In the genomic region with DNA sequence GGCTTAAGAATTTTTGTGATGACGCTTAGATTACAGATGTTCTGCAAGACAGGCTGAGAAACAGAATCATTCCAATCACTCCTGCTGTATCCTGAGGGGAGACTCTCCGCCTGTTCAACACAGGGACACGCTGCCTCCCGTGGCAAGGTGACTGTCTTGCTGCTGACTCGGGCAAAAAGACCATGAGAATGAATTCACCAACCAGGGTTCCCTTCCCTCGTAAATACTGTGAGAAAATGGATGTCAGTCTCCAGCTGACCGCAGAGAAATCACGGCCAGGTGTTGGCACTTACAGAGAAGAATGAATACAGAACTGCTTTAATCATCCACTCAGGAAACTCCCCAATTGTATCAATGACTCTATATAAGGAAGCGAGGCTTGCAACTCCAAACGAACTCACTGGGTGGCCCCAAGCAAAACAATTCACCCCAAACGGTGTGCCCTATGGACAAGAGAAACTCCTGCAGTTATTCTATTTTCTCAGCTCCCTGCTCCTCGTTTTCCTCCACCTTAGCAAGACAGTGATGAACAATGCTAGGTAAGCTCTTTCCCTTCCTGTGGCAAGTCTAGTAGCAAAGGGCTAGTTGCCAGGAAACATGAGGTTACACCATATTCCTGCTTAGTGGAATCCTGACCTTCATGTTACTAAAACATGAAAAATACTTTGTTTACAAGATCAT, we compare ENCODE assay signal across 9 cellular contexts. TPM values are rescaled to one million over a fixed set of nuclear protein-coding genes. Genes with fewer than 3 reads are reported as not detected.
DNase-seq lines count a peak whose midpoint lies in the region; ATAC-seq and TF ChIP-seq lines count a peak whose summit lies in the region.
"Had no signal": no experiment of that assay in that cellular context is flagged by ENCODE, and none has a peak within 500 bp of the region (broad histone marks: within the 10 kb centered on the region; RNA-seq: fewer than 3 reads in every experiment).

No MANE protein-coding gene starts in this region.

- H3K4me1 ChIP-seq in HUES64 (ENCODE audit: insufficient read depth, low read length) (peaks cover 75% of the 10 kb centered on the region), adrenal gland (replicated peaks in 1 of 2) (peaks cover 24 to 65% of the 10 kb centered on the region in 2 donors)

- 34% methylated on average over 12 of the region's 12 CpGs for WGBS in HUES64
- WGBS in adrenal gland, 4 donors: 66 to 71% (median 68%) methylated on average over 12 of the region's 12 CpGs

- ATAC-seq in GM18868 (IDR thresholded peaks at IDR 0.05; ENCODE audit: unreplicated experiment): peak; percentile 76
- ATAC-seq in left lobe of liver: peak; percentile 46

- H3K27me3 ChIP-seq in HUES64 (ENCODE audit: insufficient read depth, low read length): no peaks in the 10 kb centered on the region
- H3K27me3 ChIP-seq in adrenal gland: no peaks in the 10 kb centered on the region
- no peaks in the 10 kb centered on the region for H3K27me3 ChIP-seq in dorsolateral prefrontal cortex

- peak overlapping the region; percentile 65 for H3K9ac ChIP-seq in HUES64 (ENCODE audit: low read depth, low read length)

- TF ChIP-seq POLR2A in adrenal gland (IDR thresholded peaks at IDR 0.05): no peak

- 0 out of 2 replicates have a peak, but pooled peaks have one; percentile 7 for TF ChIP-seq CTCF in AG10803 (conservative IDR thresholded peaks at IDR 0.05; ENCODE audit: low read length)
- no peak for TF ChIP-seq CTCF in adrenal gland (IDR thresholded peaks at IDR 0.05)
- TF ChIP-seq CTCF in dorsolateral prefrontal cortex (IDR thresholded peaks at IDR 0.05 in 54 of 56, conservative IDR thresholded peaks at IDR 0.05 in 2 of 56; ENCODE audit: low read depth in 1 of 56, partially characterized antibody in 56 of 56): no peak

- H3K4me3 ChIP-seq in AG10803 (ENCODE audit: low read length) (no peak overlapping the region), HUES64 (ENCODE audit: low read length) (no peak overlapping the region), adrenal gland (no peak overlapping the region), dorsolateral prefrontal cortex (no peak overlapping the region)

- intact Hi-C loops in adrenal gland (cut with DNase I) (no loop called here), dorsolateral prefrontal cortex (cut with DNase I) (no loop called here)

- H3K27ac ChIP-seq in HUES64 (ENCODE audit: low read depth, low read length) (peak overlapping the region; percentile 92), adrenal gland (peak overlapping the region in 3 of 5 donors; percentile 77 to 78 (median 77)), dorsolateral prefrontal cortex (no peak overlapping the region)
- H3K27ac ChIP-seq: HL-60 had no signal

- DNase-seq in AG10803 (ENCODE audit: low read depth): peak; percentile 90
- peak in 4 of 7 donors; percentile 40 to 63 (median 46) for DNase-seq in adrenal gland
- peak; percentile 43 for DNase-seq in left lobe of liver (ENCODE audit: low spot score)
- DNase-seq in dorsolateral prefrontal cortex: no peak
- no peak for DNase-seq in stimulated activated CD4-positive, alpha-beta T cell treated with anti-CD3 and anti-CD28 coated beads, Interleukin-4, amount 100 ng/mL, for 1 hour
- no peak for DNase-seq in C1 segment of cervical spinal cord (lab: John Stamatoyannopoulos, UW)

- H3K9me3 ChIP-seq in HUES64 (ENCODE audit: insufficient read depth, low read depth, low read length) (no peaks in the 10 kb centered on the region), adrenal gland (replicated peaks in 1 of 3) (no peaks in the 10 kb centered on the region)

- no peaks in the 10 kb centered on the region; the same call in 1 of the 2 replicates for H3K36me3 ChIP-seq in HUES64 (ENCODE audit: insufficient read depth, low read length)
- no peaks in the 10 kb centered on the region for H3K36me3 ChIP-seq in adrenal gland (replicated peaks in 1 of 2)

RNA-seq across cellular contexts. Expression of a gene that starts 22.8 kb away (rescaled TPM):
- 52.1 TPM for polyA plus RNA-seq in HUES64 (2013, experiment 1 of 2)
- 49.4 TPM for polyA plus RNA-seq in HUES64 (2013, experiment 2 of 2)
- total RNA-seq in adrenal gland (10 to 100 TPM; 34.1 to 65.1 (median 52.6) TPM), left lobe of liver (16.2 TPM), dorsolateral prefrontal cortex (100 to 1,000 TPM in 12 of 120 experiments, 10 to 100 TPM in 108; 45.2 to 162 (median 67.4) TPM)
- 10 to 100 TPM in 2 of 3 donors, 1 to 10 TPM in 1; 8.2 to 30.9 (median 16.9) TPM for polyA plus RNA-seq in adrenal gland

Comparison
In these comparisons a context has a peak if more than half of its experiments do, and no peak if none do; other contexts are left out.
1. DNase-seq: peak in AG10803 (single experiment), adrenal gland (4 of 7) and left lobe of liver (single experiment); none in dorsolateral prefrontal cortex (0 of 10), stimulated activated CD4-positive, alpha-beta T cell treated with anti-CD3 and anti-CD28 coated beads, Interleukin-4, amount 100 ng/mL, for 1 hour (single experiment) and C1 segment of cervical spinal cord (0 of 14).
2. H3K27ac ChIP-seq: peak in HUES64 (single experiment) and adrenal gland (3 of 5); none in dorsolateral prefrontal cortex (0 of 59).